Comparison of ENCODE assay signal across 10 cellular contexts in genomic region chr17:30278032-30278431, GRCh38. TPM values are rescaled to one million over a fixed set of nuclear protein-coding genes. Genes with fewer than 3 reads are reported as not detected.
DNase-seq lines count a peak whose midpoint lies in the region; TF ChIP-seq lines count a peak whose summit lies in the region.
"Had no signal": no experiment of that assay in that cellular context is flagged by ENCODE, and none has a peak within 500 bp of the region (broad histone marks: within the 10 kb centered on the region; RNA-seq: fewer than 3 reads in every experiment).

No MANE protein-coding gene starts in this region.

- H3K9me3 Mint-ChIP-seq in endodermal cell, result no peaks in the 10 kb centered on the region
- H3K9me3 Mint-ChIP-seq in osteocyte (ENCODE audit: unreplicated experiment), result no peaks in the 10 kb centered on the region
- H3K9me3 Mint-ChIP-seq: CD4-positive, CD25-positive, alpha-beta regulatory T cell had no signal

- H3K4me1 ChIP-seq in endodermal cell (ENCODE audit: control insufficient read depth, insufficient read depth, low read length), result no peaks in the 10 kb centered on the region

- H3K4me3 Mint-ChIP-seq in endodermal cell (no peak overlapping the region), osteocyte (ENCODE audit: unreplicated experiment) (no peak overlapping the region)
- H3K4me3 Mint-ChIP-seq: CD4-positive, CD25-positive, alpha-beta regulatory T cell had no signal

- H3K36me3 ChIP-seq in endodermal cell (ENCODE audit: control insufficient read depth, insufficient read depth, low read length), result peaks cover 75% of the 10 kb centered on the region

- no peak overlapping the region for H3K9ac ChIP-seq in endodermal cell (ENCODE audit: extremely low read depth, low read length, poor library complexity, severe bottlenecking)

- TF ChIP-seq CTCF in endodermal cell (conservative IDR thresholded peaks at IDR 0.05) (peak; percentile 83), osteocyte (IDR thresholded peaks at IDR 0.05) (peak; percentile 68)

- H3K27ac Mint-ChIP-seq in endodermal cell, result no peak overlapping the region
- no peak overlapping the region for H3K27ac Mint-ChIP-seq in osteocyte (ENCODE audit: unreplicated experiment)
- H3K27ac Mint-ChIP-seq: CD4-positive, CD25-positive, alpha-beta regulatory T cell had no signal

- H3K4me1 Mint-ChIP-seq in endodermal cell (no peaks in the 10 kb centered on the region), osteocyte (ENCODE audit: unreplicated experiment) (no peaks in the 10 kb centered on the region)

- H3K36me3 Mint-ChIP-seq in endodermal cell (ENCODE audit: low read depth) (peaks cover 47% of the 10 kb centered on the region), osteocyte (ENCODE audit: unreplicated experiment) (peaks cover 32% of the 10 kb centered on the region)

- H3K27me3 Mint-ChIP-seq in endodermal cell (ENCODE audit: insufficient read depth) (no peaks in the 10 kb centered on the region), osteocyte (ENCODE audit: unreplicated experiment) (no peaks in the 10 kb centered on the region)
- H3K27me3 Mint-ChIP-seq: CD4-positive, CD25-positive, alpha-beta regulatory T cell had no signal

- DNase-seq in NCI-H1092 treated with DMSO at 0.1 percent for 48 hours (lab: John Stamatoyannopoulos, UW), result peak; percentile 33
- no peak for DNase-seq in NCI-H1092 (lab: John Stamatoyannopoulos, UW)
- peak; percentile 40 for DNase-seq in NCI-H2227 (lab: John Stamatoyannopoulos, UW; ENCODE audit: unreplicated experiment)
- DNase-seq in endodermal cell, result peak; percentile 77
- no peak for DNase-seq in osteocyte (ENCODE audit: extremely low spot score, unreplicated experiment)
- no peak for DNase-seq in HPDE6-E6E7 (ENCODE audit: extremely low spot score)
- DNase-seq in NCI-H2029 treated with DMSO at 0.1 percent for 48 hours (lab: John Stamatoyannopoulos, UW), result no peak
- no peak for DNase-seq in HK-2 (ENCODE audit: unreplicated experiment)

- H3K27me3 ChIP-seq in endodermal cell (ENCODE audit: control insufficient read depth, insufficient read depth, low read length, poor library complexity, severe bottlenecking), result no peaks in the 10 kb centered on the region

- no peak overlapping the region for H3K4me3 ChIP-seq in endodermal cell (ENCODE audit: low read length)

- no peak overlapping the region for H3K27ac ChIP-seq in endodermal cell (ENCODE audit: low read depth, low read length)

- H3K9me3 ChIP-seq in endodermal cell (ENCODE audit: control insufficient read depth, low read length), result no peaks in the 10 kb centered on the region

RNA-seq across cellular contexts. Expression of gene BLMH, which starts 13.7 kb away (rescaled TPM):
- total RNA-seq in endodermal cell, result 10 to 100 TPM; 84.7 to 92.0 TPM
- 65.9 TPM for polyA plus RNA-seq in endodermal cell (2013, experiment 1 of 2)
- 59.6 TPM for polyA plus RNA-seq in endodermal cell (2013, experiment 2 of 2)
- total RNA-seq in osteocyte, result 67.0 TPM in 2 replicates

RNA-seq across cellular contexts. Expression of gene SLC6A4, which starts 42.5 kb away (rescaled TPM):
- total RNA-seq in endodermal cell (1 to 10 TPM in 1 of 2 donors, under 1 TPM in 1; 0.38 to 1.8 TPM), osteocyte (0.10 and 0.16 TPM in 2 replicates)
- not detected for polyA plus RNA-seq in endodermal cell (2013, experiment 1 of 2)
- not detected for polyA plus RNA-seq in endodermal cell (2013, experiment 2 of 2)
- total RNA-seq: T-helper 2 cell treated with Interferon-gamma antibody and Interleukin-4, amounts not matched to agents 100 ng/mL and 5 ng/mL, for 36 hours had no signal

RNA-seq across cellular contexts. Expression of gene TMIGD1, which starts 55.8 kb away (rescaled TPM):
- not detected for total RNA-seq in endodermal cell
- polyA plus RNA-seq in endodermal cell (2013, experiment 1 of 2), result not detected
- not detected for polyA plus RNA-seq in endodermal cell (2013, experiment 2 of 2)
- total RNA-seq in osteocyte, result not detected in 2 replicates
- total RNA-seq: CD4-positive, CD25-positive, alpha-beta regulatory T cell; T-helper 2 cell treated with Interferon-gamma antibody and Interleukin-4, amounts not matched to agents 100 ng/mL and 5 ng/mL, for 36 hours had no signal
- polyA plus RNA-seq: CD4-positive, CD25-positive, alpha-beta regulatory T cell had no signal

Comparison
In these comparisons a context has a peak if more than half of its experiments do, and no peak if none do; other contexts are left out.
1. DNase-seq: peak in NCI-H1092 treated with DMSO at 0.1 percent for 48 hours (single experiment), NCI-H2227 (single experiment) and endodermal cell (single experiment); none in NCI-H1092 (single experiment), osteocyte (single experiment), HPDE6-E6E7 (single experiment), NCI-H2029 treated with DMSO at 0.1 percent for 48 hours (single experiment) and HK-2 (single experiment).